Comparison of ENCODE assay signal across 11 cellular contexts in the genomic region with DNA sequence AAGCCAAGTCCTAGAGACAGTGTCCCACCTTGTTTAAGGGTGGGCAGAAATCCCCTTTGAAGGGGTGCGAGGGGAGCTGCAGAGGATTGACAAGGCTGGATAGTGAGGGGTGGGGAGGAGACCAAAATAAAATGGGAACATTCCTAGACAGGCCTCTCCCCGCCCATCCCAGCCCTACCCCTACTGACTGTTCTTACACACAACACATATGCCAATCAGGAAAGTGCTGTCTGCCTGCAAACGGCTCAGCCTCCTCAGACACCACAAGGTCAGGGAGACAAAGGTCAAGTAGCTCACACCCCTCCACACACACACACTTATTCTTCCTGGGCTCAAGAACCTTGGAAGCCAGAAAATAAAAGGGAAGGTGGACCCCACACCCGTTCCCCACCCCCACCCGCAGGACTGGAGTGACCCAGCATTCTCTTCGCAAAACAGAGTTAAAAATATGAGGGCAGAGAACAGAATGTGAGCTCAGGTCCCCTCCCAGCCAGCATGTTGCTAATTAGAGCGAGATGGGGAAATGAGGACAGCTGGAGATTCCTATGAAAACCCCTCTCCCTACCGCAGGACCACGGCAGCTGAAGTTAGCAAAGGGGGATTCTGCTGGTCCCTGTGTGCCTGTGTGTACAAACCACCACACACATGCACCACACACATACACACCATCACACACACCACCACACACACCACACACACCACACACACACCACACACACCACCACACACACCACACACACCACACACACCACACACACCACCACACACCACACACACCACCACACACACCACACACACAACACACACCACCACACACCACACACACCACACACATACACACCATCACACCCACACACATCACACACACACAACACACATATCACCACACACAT.
DNase-seq lines count a peak whose midpoint lies in the region; ATAC-seq, FAIRE-seq and TF ChIP-seq lines count a peak whose summit lies in the region.
"Had no signal": no experiment of that assay in that cellular context is flagged by ENCODE, and none has a peak within 500 bp of the region (broad histone marks: within the 10 kb centered on the region; RNA-seq: fewer than 3 reads in every experiment).

No MANE protein-coding gene starts in this region.

- H3K14ac ChIP-seq in H1 (ENCODE audit: insufficient read length) = no peak overlapping the region

- peaks cover 0 to 5% of the 10 kb centered on the region in 2 experiments for H4K20me1 ChIP-seq in H1 (replicated peaks in 1 of 2; ENCODE audit: control insufficient read depth in 1 of 2, insufficient read depth in 2 of 2, low read length in 2 of 2)

- no peak for TF ChIP-seq RAD21 in H1 (IDR thresholded peaks at IDR 0.05 in 1 of 2, conservative IDR thresholded peaks at IDR 0.05 in 1 of 2; ENCODE audit: low read depth in 2 of 2, low read length in 2 of 2)

- H3K27ac ChIP-seq in H1 (ENCODE audit: low read depth, low read length) (no peak overlapping the region), mesendoderm (ENCODE audit: low read depth, low read length) (no peak overlapping the region), upper lobe of left lung (peak overlapping the region in 3 of 4 donors; percentile 50 to 71 (median 63)), colonic mucosa (no peak overlapping the region)
- H3K27ac ChIP-seq: KMS-11 had no signal

- no peaks in the 10 kb centered on the region for H3K79me2 ChIP-seq in H1 (ENCODE audit: control insufficient read depth in 1 of 2, insufficient read depth in 2 of 2, low read length in 2 of 2)
- no peaks in the 10 kb centered on the region for H3K79me2 ChIP-seq in mesendoderm (ENCODE audit: control insufficient read depth, insufficient read depth, low read length)

- no peaks in the 10 kb centered on the region for H3K9me3 ChIP-seq in H1 (ENCODE audit: insufficient read depth in 2 of 2, low read depth in 1 of 2, low read length in 1 of 2)
- no peaks in the 10 kb centered on the region for H3K9me3 ChIP-seq in upper lobe of left lung
- H3K9me3 ChIP-seq in colonic mucosa = no peaks in the 10 kb centered on the region

- no peak overlapping the region for H2BK12ac ChIP-seq in H1 (ENCODE audit: low read depth, low read length)

- H3K23me2 ChIP-seq in H1 (ENCODE audit: low read depth, low read length) = peaks cover 8% of the 10 kb centered on the region

- 89% methylated on average over 7 of the region's 9 CpGs; no CpG with 5 or more reads in 1 of the 2 experiments for WGBS in H1 (ENCODE audit: extremely low coverage in 1 of 2, insufficient coverage in 1 of 2, insufficient read length in 1 of 2, insufficient replicate concordance in 2 of 2, low coverage in 1 of 2, low lambda C conversion rate in 2 of 2, missing lambda C conversion rate in 1 of 2), 2 experiments
- no CpG with 5 or more reads among the region's 9 CpGs for WGBS in mesendoderm (ENCODE audit: extremely low coverage, insufficient coverage, low lambda C conversion rate)
- 65 to 69% methylated on average over 9 of the region's 9 CpGs for WGBS in upper lobe of left lung, 2 donors

- H2BK15ac ChIP-seq in H1 (ENCODE audit: low read length) = peak overlapping the region; percentile 18; the same call in 1 of the 2 replicates
- no peak overlapping the region for H2BK15ac ChIP-seq in mesendoderm (replicated peaks; ENCODE audit: low read depth)

- CTCF ChIA-PET in activated CD4-positive, alpha-beta memory T cell treated with anti-CD3 and anti-CD28 coated beads, Interleukin-2, amount 10 ng/mL, durations not matched to agents 7 days and 5 days (lab: Charles Lee) = interaction anchor here (0.7 to 2.5 kb wide), 2 partner anchors 16 to 31 kb away, joined by 4 to 7 read pairs; no protein-coding TSS in a partner anchor
- CTCF ChIA-PET in activated CD4-positive, alpha-beta memory T cell treated with anti-CD3 and anti-CD28 coated beads for 36 hours (lab: Charles Lee) = no interaction called here
- CTCF ChIA-PET in H1 (lab: Charles Lee; ENCODE audit: partially characterized antibody) = interaction anchor here (0.6 to 30.4 kb wide), 13 partner anchors 14 to 206 kb away, joined by 3 to 759 read pairs (median 4); no protein-coding TSS in a partner anchor

- no peak overlapping the region for H3K4me3 ChIP-seq in H1 (ENCODE audit: extremely low read depth in 1 of 4, insufficient read depth in 2 of 4, low read depth in 3 of 4, low read length in 4 of 4)
- no peak overlapping the region for H3K4me3 ChIP-seq in mesendoderm (ENCODE audit: low read length)
- no peak overlapping the region for H3K4me3 ChIP-seq in upper lobe of left lung
- no peak overlapping the region for H3K4me3 ChIP-seq in colonic mucosa

- DNase-seq in activated CD4-positive, alpha-beta memory T cell treated with anti-CD3 and anti-CD28 coated beads, Interleukin-2, amount 10 ng/mL, durations not matched to agents 7 days and 5 days = no peak
- DNase-seq in activated CD4-positive, alpha-beta memory T cell treated with anti-CD3 and anti-CD28 coated beads for 36 hours = no peak
- no peak for DNase-seq in H1 (ENCODE audit: low read depth in 1 of 2, low spot score in 2 of 2)
- peak; percentile 43 for DNase-seq in mesendoderm
- DNase-seq in upper lobe of left lung = no peak
- DNase-seq in globus pallidus (ENCODE audit: low spot score) = no peak
- DNase-seq in T-helper 9 cell = no peak
- DNase-seq in colonic mucosa = no peak
- DNase-seq: activated effector memory CD4-positive, alpha-beta T cell treated with Interleukin-2 at 50 U/mL for 16 hours; stimulated activated CD4-positive, alpha-beta T cell treated with anti-CD3 and anti-CD28 coated beads, Interleukin-2, amount 100 ng/mL, for 48 hours had no signal

- H3K4me2 ChIP-seq in H1 (ENCODE audit: insufficient read depth in 1 of 2, low read depth in 2 of 2, low read length in 2 of 2) (no peak overlapping the region), mesendoderm (ENCODE audit: low read length) (no peak overlapping the region)
- H3K4me2 ChIP-seq: KMS-11 had no signal

- H3K23ac ChIP-seq in H1 (ENCODE audit: insufficient read length) = no peak overlapping the region
- H3K23ac ChIP-seq in mesendoderm (ENCODE audit: low read length) = no peak overlapping the region

- H3K4me1 ChIP-seq in H1 (replicated peaks in 1 of 4; ENCODE audit: control insufficient read depth in 3 of 4, insufficient read depth in 4 of 4, low read length in 3 of 4) (peaks cover 0 to 5% (median 0%) of the 10 kb centered on the region in 4 experiments; a peak in 1 of 7 replicates), mesendoderm (ENCODE audit: control insufficient read depth, low read depth, low read length) (no peaks in the 10 kb centered on the region), upper lobe of left lung (peaks cover 21 to 31% (median 27%) of the 10 kb centered on the region in 4 donors), colonic mucosa (no peaks in the 10 kb centered on the region)

- H2BK120ac ChIP-seq in H1 (replicated peaks; ENCODE audit: low read depth, low read length) (no peak overlapping the region), mesendoderm (ENCODE audit: low read depth, low read length) (no peak overlapping the region)

- H3K27me3 ChIP-seq in H1 (replicated peaks in 1 of 4; ENCODE audit: control insufficient read depth in 3 of 4, extremely low read depth in 1 of 4, insufficient read depth in 3 of 4, low read length in 3 of 4) (no peaks in the 10 kb centered on the region), mesendoderm (ENCODE audit: insufficient read depth, low read length, poor library complexity) (no peaks in the 10 kb centered on the region), upper lobe of left lung (no peaks in the 10 kb centered on the region), colonic mucosa (no peaks in the 10 kb centered on the region)

- no peak overlapping the region for H2AFZ ChIP-seq in H1 (ENCODE audit: low read length)

- peak overlapping the region; percentile 99 for H3K56ac ChIP-seq in H1 (replicated peaks; ENCODE audit: insufficient read length, low read depth, low read length)
- no peak overlapping the region for H3K56ac ChIP-seq in mesendoderm (ENCODE audit: low read length)

- peak overlapping the region; percentile 6 for H3K27ac Mint-ChIP-seq in activated CD4-positive, alpha-beta memory T cell treated with anti-CD3 and anti-CD28 coated beads, Interleukin-2, amount 10 ng/mL, durations not matched to agents 7 days and 5 days
- H3K27ac Mint-ChIP-seq in activated CD4-positive, alpha-beta memory T cell treated with anti-CD3 and anti-CD28 coated beads for 36 hours = no peak overlapping the region

- no peaks in the 10 kb centered on the region for H3K36me3 Mint-ChIP-seq in activated CD4-positive, alpha-beta memory T cell treated with anti-CD3 and anti-CD28 coated beads, Interleukin-2, amount 10 ng/mL, durations not matched to agents 7 days and 5 days (ENCODE audit: low read depth)
- no peaks in the 10 kb centered on the region for H3K36me3 Mint-ChIP-seq in activated CD4-positive, alpha-beta memory T cell treated with anti-CD3 and anti-CD28 coated beads for 36 hours

- H2AK5ac ChIP-seq in H1 (ENCODE audit: low read depth, low read length) (peak overlapping the region; percentile 45; the same call in 1 of the 2 replicates), mesendoderm (ENCODE audit: low read length) (no peak overlapping the region)

- no peaks in the 10 kb centered on the region; the same call in 1 of the 2 replicates for H3K79me1 ChIP-seq in H1 (ENCODE audit: low read depth, low read length)
- H3K79me1 ChIP-seq in mesendoderm (ENCODE audit: low read length) = no peaks in the 10 kb centered on the region

- TF ChIP-seq CTCF in H1 (IDR thresholded peaks at IDR 0.05; ENCODE audit: control extremely low read depth in 1 of 3, insufficient read depth in 1 of 3, low read depth in 1 of 3, low read length in 3 of 3) = no peak
- TF ChIP-seq CTCF in upper lobe of left lung (IDR thresholded peaks at IDR 0.05) = no peak
- no peak for TF ChIP-seq CTCF in colonic mucosa (IDR thresholded peaks at IDR 0.05)

- H3K4me3 Mint-ChIP-seq in activated CD4-positive, alpha-beta memory T cell treated with anti-CD3 and anti-CD28 coated beads, Interleukin-2, amount 10 ng/mL, durations not matched to agents 7 days and 5 days = no peak overlapping the region
- no peak overlapping the region for H3K4me3 Mint-ChIP-seq in activated CD4-positive, alpha-beta memory T cell treated with anti-CD3 and anti-CD28 coated beads for 36 hours

- POLR2A ChIA-PET in activated CD4-positive, alpha-beta memory T cell treated with anti-CD3 and anti-CD28 coated beads, Interleukin-2, amount 10 ng/mL, durations not matched to agents 7 days and 5 days (lab: Charles Lee) = no interaction called here
- POLR2A ChIA-PET in activated CD4-positive, alpha-beta memory T cell treated with anti-CD3 and anti-CD28 coated beads for 36 hours (lab: Charles Lee) = no interaction called here
- POLR2A ChIA-PET in H1 (lab: Charles Lee; ENCODE audit: partially characterized antibody) = interaction anchor here (0.8 to 0.9 kb wide), 2 partner anchors 13 to 70 kb away, joined by 3 to 4 read pairs; no protein-coding TSS in a partner anchor

- H3K18ac ChIP-seq in H1 (ENCODE audit: extremely low read depth, low read length) (no peak overlapping the region), mesendoderm (ENCODE audit: low read length) (no peak overlapping the region)

- H3K36me3 ChIP-seq in H1 (ENCODE audit: control insufficient read depth in 2 of 4, insufficient read depth in 4 of 4, low read length in 3 of 4) (no peaks in the 10 kb centered on the region), mesendoderm (ENCODE audit: control insufficient read depth, insufficient read depth, low read length) (no peaks in the 10 kb centered on the region), upper lobe of left lung (peaks cover 25 to 90% (median 65%) of the 10 kb centered on the region in 4 donors), colonic mucosa (no peaks in the 10 kb centered on the region)

- TF ChIP-seq POLR2A in H1 (IDR thresholded peaks at IDR 0.05; ENCODE audit: control extremely low read depth in 1 of 2, low read depth in 2 of 2, low read length in 2 of 2) (no peak), upper lobe of left lung (IDR thresholded peaks at IDR 0.05) (no peak)

- TF ChIP-seq EP300 in H1 (IDR thresholded peaks at IDR 0.05; ENCODE audit: borderline replicate concordance in 1 of 2, low read depth in 2 of 2, low read length in 2 of 2) (no peak), upper lobe of left lung (IDR thresholded peaks at IDR 0.05) (no peak)

- intact Hi-C loops in activated CD4-positive, alpha-beta memory T cell treated with anti-CD3 and anti-CD28 coated beads for 36 hours (cut with micrococcal nuclease) = no loop called here
- intact Hi-C loops in colonic mucosa (cut with DNase I) = no loop called here

- H3K9ac ChIP-seq in H1 (replicated peaks in 1 of 4; ENCODE audit: extremely low read depth in 1 of 4, low read depth in 3 of 4, low read length in 3 of 4) (no peak overlapping the region), mesendoderm (ENCODE audit: low read length) (no peak overlapping the region), colonic mucosa (ENCODE audit: low read depth in 2 of 2, low read length in 2 of 2) (no peak overlapping the region)
- H3K9ac ChIP-seq: KMS-11 had no signal

- FAIRE-seq in H1 (lab: Jason Lieb, UNC) = peak; percentile 78

- H4K8ac ChIP-seq in H1 (ENCODE audit: extremely low read depth, insufficient read depth, low read length) (0 out of 2 replicates have a peak overlapping the region, but pooled peaks have one; percentile 18), mesendoderm (ENCODE audit: low read depth, low read length) (no peak overlapping the region)

- ATAC-seq in upper lobe of left lung (ENCODE audit: low FRiP score in 2 of 2) = peak; percentile 3 to 31

- H2BK20ac ChIP-seq in H1 (ENCODE audit: low read length) = peak overlapping the region; percentile 13; the same call in 1 of the 2 replicates

- H2BK5ac ChIP-seq in H1 (ENCODE audit: low read depth, low read length) (peak overlapping the region; percentile 55), mesendoderm (ENCODE audit: low read length) (no peak overlapping the region)

- H3K4ac ChIP-seq in H1 (replicated peaks; ENCODE audit: insufficient read length, low read depth, low read length) (peak overlapping the region; percentile 79), mesendoderm (ENCODE audit: low read depth, low read length) (no peak overlapping the region)

- H3K9me3 Mint-ChIP-seq in activated CD4-positive, alpha-beta memory T cell treated with anti-CD3 and anti-CD28 coated beads, Interleukin-2, amount 10 ng/mL, durations not matched to agents 7 days and 5 days = peaks cover 6% of the 10 kb centered on the region
- H3K9me3 Mint-ChIP-seq in activated CD4-positive, alpha-beta memory T cell treated with anti-CD3 and anti-CD28 coated beads for 36 hours = no peaks in the 10 kb centered on the region

- no peaks in the 10 kb centered on the region for H3K27me3 Mint-ChIP-seq in activated CD4-positive, alpha-beta memory T cell treated with anti-CD3 and anti-CD28 coated beads, Interleukin-2, amount 10 ng/mL, durations not matched to agents 7 days and 5 days
- peaks cover 2% of the 10 kb centered on the region for H3K27me3 Mint-ChIP-seq in activated CD4-positive, alpha-beta memory T cell treated with anti-CD3 and anti-CD28 coated beads for 36 hours

- no peaks in the 10 kb centered on the region for H3K4me1 Mint-ChIP-seq in activated CD4-positive, alpha-beta memory T cell treated with anti-CD3 and anti-CD28 coated beads, Interleukin-2, amount 10 ng/mL, durations not matched to agents 7 days and 5 days
- H3K4me1 Mint-ChIP-seq in activated CD4-positive, alpha-beta memory T cell treated with anti-CD3 and anti-CD28 coated beads for 36 hours (ENCODE audit: low read depth) = no peaks in the 10 kb centered on the region

- H4K5ac ChIP-seq in H1 (ENCODE audit: insufficient read length, low read depth, low read length) (no peak overlapping the region), mesendoderm (ENCODE audit: low read length) (no peak overlapping the region)

- H4K91ac ChIP-seq in H1 (replicated peaks; ENCODE audit: insufficient read length, low read length) = no peak overlapping the region

Comparison
In these comparisons a context has a peak if more than half of its experiments do, and no peak if none do; other contexts are left out.
1. H3K27ac ChIP-seq: peak in upper lobe of left lung (3 of 4); none in H1 (single experiment), mesendoderm (single experiment) and colonic mucosa (single experiment).